ENCODE assay signal across 1 cellular context in the genomic region with DNA sequence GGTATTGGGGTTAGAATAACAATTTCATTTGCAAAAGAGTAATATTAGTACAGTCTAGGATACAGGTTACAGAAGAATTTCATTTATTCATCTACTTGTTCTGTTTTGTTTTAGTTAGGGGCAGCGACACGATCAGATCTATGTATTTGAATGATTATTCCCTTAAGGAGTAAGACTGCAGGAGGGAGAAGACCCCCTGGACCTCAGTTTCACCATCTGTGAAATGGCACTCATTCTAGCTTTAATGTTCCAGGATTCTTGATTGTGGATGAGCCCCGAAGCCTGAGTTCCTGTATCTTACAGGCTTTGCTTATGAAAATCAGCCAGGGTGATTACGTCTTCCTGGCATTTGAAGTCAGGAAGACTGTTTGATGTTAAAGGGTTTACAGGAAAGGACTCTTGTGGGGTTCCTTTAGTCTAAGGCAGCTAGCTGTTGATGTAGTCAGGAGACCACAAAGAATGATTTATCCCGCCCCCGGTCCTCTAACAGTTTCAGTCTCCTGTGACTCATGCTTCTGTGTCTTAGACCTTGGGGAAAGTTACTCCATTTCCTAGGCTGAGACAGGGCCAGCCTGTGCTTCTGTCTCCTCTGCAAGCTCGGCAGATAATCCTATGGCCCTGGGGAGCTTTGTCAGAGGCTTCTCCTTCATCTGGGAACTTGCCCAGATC.
TF ChIP-seq lines count a peak whose summit lies in the region.

No MANE protein-coding gene starts in this region.

TF ChIP-seq in HEK293T, 16 proteins besides CTCF, POLR2A, EP300 and RAD21 (continued from another document):
- TF ChIP-seq, protein P1, sequence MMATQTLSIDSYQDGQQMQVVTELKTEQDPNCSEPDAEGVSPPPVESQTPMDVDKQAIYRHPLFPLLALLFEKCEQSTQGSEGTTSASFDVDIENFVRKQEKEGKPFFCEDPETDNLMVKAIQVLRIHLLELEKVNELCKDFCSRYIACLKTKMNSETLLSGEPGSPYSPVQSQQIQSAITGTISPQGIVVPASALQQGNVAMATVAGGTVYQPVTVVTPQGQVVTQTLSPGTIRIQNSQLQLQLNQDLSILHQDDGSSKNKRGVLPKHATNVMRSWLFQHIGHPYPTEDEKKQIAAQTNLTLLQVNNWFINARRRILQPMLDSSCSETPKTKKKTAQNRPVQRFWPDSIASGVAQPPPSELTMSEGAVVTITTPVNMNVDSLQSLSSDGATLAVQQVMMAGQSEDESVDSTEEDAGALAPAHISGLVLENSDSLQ (IDR thresholded peaks at IDR 0.05) = no peak
- TF ChIP-seq SUZ12 (IDR thresholded peaks at IDR 0.05) = no peak
- no peak for TF ChIP-seq BHLHE40 (IDR thresholded peaks at IDR 0.05; ENCODE audit: borderline replicate concordance)
- no peak for TF ChIP-seq ARNT (IDR thresholded peaks at IDR 0.05)
- TF ChIP-seq CTBP1 (IDR thresholded peaks at IDR 0.05; ENCODE audit: borderline replicate concordance) = no peak
